8 cellular contexts compared by ENCODE assay signal in genomic region chr9:32526042-32526706, GRCh38. TPM values are rescaled to one million over a fixed set of nuclear protein-coding genes. Genes with fewer than 3 reads are reported as not detected.
DNase-seq lines count a peak whose midpoint lies in the region; ATAC-seq, FAIRE-seq and TF ChIP-seq lines count a peak whose summit lies in the region.

TSS of gene RIGI (minus strand) at chr9:32526196. CDS start at chr9:32526166, 30 bp downstream.

- DNase-seq in AG04450 (ENCODE audit: low read depth, low spot score) (peak; percentile 82), NCI-H2171 treated with DMSO at 0.1 percent for 48 hours (lab: John Stamatoyannopoulos, UW) (peak; percentile 68), cerebellar nuclear complex (lab: John Stamatoyannopoulos, UW) (peak; percentile 12 to 38), kidney (peak; percentile 97)
- DNase-seq in activated CD4-positive, CD25-positive, alpha-beta regulatory T cell (lab: John Stamatoyannopoulos, UW) = peak; percentile 29 to 54 (median 42)
- peak; percentile 82 for DNase-seq in stimulated activated CD4-positive, alpha-beta T cell treated with anti-CD3 and anti-CD28 coated beads, Interleukin-15, amount 100 ng/mL, for 24 hours

- peak within 1 kb of the TSS; percentile 73 for H3K27ac ChIP-seq in AG04450 (ENCODE audit: low read depth, low read length)
- H3K27ac ChIP-seq in kidney (ENCODE audit: low read depth in 2 of 2, low read length in 2 of 2) = peak within 1 kb of the TSS; percentile 77 to 86

- H3K4me1 ChIP-seq in kidney (ENCODE audit: control insufficient read depth in 1 of 2, insufficient read depth in 1 of 2, low read depth in 1 of 2, low read length in 2 of 2) = peaks cover 3 to 7% of the 10 kb centered on the region in 2 donors

- peak; percentile 32 for TF ChIP-seq CTCF in AG04450 (IDR thresholded peaks at IDR 0.05; ENCODE audit: low read depth, low read length)
- peak; percentile 42 for TF ChIP-seq CTCF in kidney (IDR thresholded peaks at IDR 0.05; ENCODE audit: borderline replicate concordance, extremely low read depth, insufficient read depth)

- CTCF ChIA-PET in AG04450 (lab: Charles Lee) = interaction anchor here (0.6 to 3.8 kb wide), 17 partner anchors 14 to 1326 kb away, joined by 3 to 63 read pairs (median 5); partner anchors contain the start of gene NDUFB6

- POLR2A ChIA-PET in AG04450 (lab: Yijun Ruan, JAX) = interaction anchor here (0.6 to 2.5 kb wide), 4 partner anchors 25 to 499 kb away, joined by 3 to 17 read pairs (median 6); partner anchors contain the start of genes DNAJA1, SMIM27 and TOPORS

- ATAC-seq in GM18868 (IDR thresholded peaks at IDR 0.05; ENCODE audit: unreplicated experiment) = peak; percentile 75
- ATAC-seq in HG03108 (IDR thresholded peaks at IDR 0.05; ENCODE audit: unreplicated experiment) = peak; percentile 74

- H3K4me3 ChIP-seq in AG04450 (ENCODE audit: low read depth, low read length) (peak within 1 kb of the TSS; percentile 84), kidney (ENCODE audit: low read length in 2 of 2) (peak within 1 kb of the TSS; percentile 88 to 96)

- H3K9me3 ChIP-seq in AG04450 (ENCODE audit: control insufficient read depth, insufficient read depth, low read length) (no peaks in the 10 kb centered on the region), kidney (ENCODE audit: control insufficient read depth in 1 of 2, low read length in 2 of 2) (no peaks in the 10 kb centered on the region)

- intact Hi-C loops in kidney (cut with DNase I) = no loop called here

- H3K9ac ChIP-seq in kidney (ENCODE audit: low read length in 2 of 2) = peak within 1 kb of the TSS; percentile 61 to 83

- no peaks in the 10 kb centered on the region for H3K27me3 ChIP-seq in AG04450 (ENCODE audit: control insufficient read depth, insufficient read depth, low read length)

- peak; percentile 85 for FAIRE-seq in kidney (lab: Jason Lieb, UNC)

- no peaks in the 10 kb centered on the region for H3K36me3 ChIP-seq in kidney (ENCODE audit: control insufficient read depth in 1 of 2, insufficient read depth in 2 of 2, low read length in 2 of 2)

RNA-seq across cellular contexts. Expression of gene RIGI, which starts in this region (rescaled TPM):
- polyA plus RNA-seq in AG04450 (2011; rRNA removed) (8.4 and 11.1 TPM in 2 replicates), kidney (ENCODE audit: insufficient read depth, low read depth, low replicate concordance) (5.0 TPM)
- 5.0 and 7.7 TPM in 2 replicates for polyA minus RNA-seq in AG04450 (2011; rRNA and poly(A)+ RNA removed)
- 13.1 TPM for total RNA-seq in kidney

Comparison
In these comparisons a context has a peak if more than half of its experiments do, and no peak if none do; other contexts are left out.
1. Peak in every context shown above with its lines: DNase-seq, ATAC-seq, H3K4me3 ChIP-seq and H3K27ac ChIP-seq.
2. DNase-seq: peak in every context shown above with its lines; median percentile 97 in kidney; 82 in AG04450; 82 in stimulated activated CD4-positive, alpha-beta T cell treated with anti-CD3 and anti-CD28 coated beads, Interleukin-15, amount 100 ng/mL, for 24 hours; 68 in NCI-H2171 treated with DMSO at 0.1 percent for 48 hours; 42 in activated CD4-positive, CD25-positive, alpha-beta regulatory T cell; 25 in cerebellar nuclear complex.